Comparison of ENCODE assay signal across 10 cellular contexts in genomic region chr20:6940052-6940451, GRCh38.
DNase-seq lines count a peak whose midpoint lies in the region; ATAC-seq, FAIRE-seq and TF ChIP-seq lines count a peak whose summit lies in the region.
"Had no signal": no experiment of that assay in that cellular context is flagged by ENCODE, and none has a peak within 500 bp of the region (broad histone marks: within the 10 kb centered on the region; RNA-seq: fewer than 3 reads in every experiment).

No MANE protein-coding gene starts in this region.

- 0 out of 5 replicates have a peak, but pooled peaks of 1 of the 2 experiments have one; percentile 13 for TF ChIP-seq RAD21 in A549 (conservative IDR thresholded peaks at IDR 0.05 in 1 of 2, IDR thresholded peaks at IDR 0.05 in 1 of 2)

- WGBS in A549 (ENCODE audit: missing lambda C conversion rate) = 36% methylated on average over 5 of the region's 5 CpGs

- no peaks in the 10 kb centered on the region for H3K36me3 ChIP-seq in Panc1 (ENCODE audit: control insufficient read depth, insufficient read depth, low read length)
- no peaks in the 10 kb centered on the region for H3K36me3 ChIP-seq in uterus

- POLR2A ChIA-PET in A549 (lab: Yijun Ruan, JAX) (no interaction called here), Panc1 (lab: Charles Lee) (no interaction called here)

- no peaks in the 10 kb centered on the region for H3K27me3 ChIP-seq in Panc1 (ENCODE audit: control insufficient read depth, insufficient read depth, low read length)
- H3K27me3 ChIP-seq in uterus = no peaks in the 10 kb centered on the region

- TF ChIP-seq EP300 in A549 (IDR thresholded peaks at IDR 0.05) = no peak

- TF ChIP-seq POLR2A in A549 (IDR thresholded peaks at IDR 0.05; ENCODE audit: low read length) = no peak
- no peak for TF ChIP-seq POLR2A in H54 (IDR thresholded peaks at IDR 0.05; ENCODE audit: low read depth, low read length)
- no peak for TF ChIP-seq POLR2A in uterus (IDR thresholded peaks at IDR 0.05)

- CTCF ChIA-PET in A549 (lab: Yijun Ruan, JAX) = no interaction called here
- CTCF ChIA-PET in Panc1 (lab: Charles Lee) = no interaction called here

- H3K9me3 ChIP-seq in A549 = 0 out of 3 replicates have a peak, but pooled peaks cover 6% of the 10 kb centered on the region
- no peaks in the 10 kb centered on the region for H3K9me3 ChIP-seq in Panc1 (ENCODE audit: control insufficient read depth, insufficient read depth, low read depth, low read length)
- no peaks in the 10 kb centered on the region for H3K9me3 ChIP-seq in uterus

- H3K4me2 ChIP-seq in A549 = no peak overlapping the region

- DNase-seq in A549 (ENCODE audit: low read depth in 1 of 2, low spot score in 1 of 2) (peak in 1 of 2 experiments; percentile 48), H54 (ENCODE audit: insufficient read length, low spot score) (peak; percentile 2), Panc1 (ENCODE audit: low read depth, low spot score) (no peak), foreskin fibroblast (no peak), foreskin melanocyte (no peak), AG20443 (ENCODE audit: low spot score) (no peak), uterus (no peak)
- DNase-seq: kidney; stimulated activated CD4-positive, alpha-beta T cell treated with anti-CD3 and anti-CD28 coated beads, Interleukin-15, amount 100 ng/mL, for 24 hours had no signal

- no peak for ATAC-seq in A549
- no peak for ATAC-seq in Panc1
- ATAC-seq in HG03571 (IDR thresholded peaks at IDR 0.05; ENCODE audit: unreplicated experiment) = no peak

- 0 out of 3 replicates have a peak, but pooled peaks have one; percentile 12 for TF ChIP-seq CTCF in A549 (IDR thresholded peaks at IDR 0.05)
- peak; percentile 40 for TF ChIP-seq CTCF in Panc1 (IDR thresholded peaks at IDR 0.05)
- peak; percentile 8 for TF ChIP-seq CTCF in foreskin fibroblast (IDR thresholded peaks at IDR 0.05; ENCODE audit: low read depth, low read length)
- TF ChIP-seq CTCF in uterus (IDR thresholded peaks at IDR 0.05) = no peak

- intact Hi-C loops in Panc1 (cut with micrococcal nuclease; ENCODE audit: unreplicated experiment) = no loop called here
- intact Hi-C loops in uterus (cut with DNase I; ENCODE audit: low total_unique reads) = no loop called here

- H3K4me1 ChIP-seq in A549 (no peaks in the 10 kb centered on the region), Panc1 (ENCODE audit: control insufficient read depth, insufficient read depth, low read length) (no peaks in the 10 kb centered on the region), uterus (no peaks in the 10 kb centered on the region)

- in situ Hi-C loops in Panc1 (cut with HindIII; ENCODE audit: low pct_unique_long_range_greater_than_20kb, low sequenced_read_pairs) = no loop called here

- no peak overlapping the region for H3K27ac ChIP-seq in A549
- H3K27ac ChIP-seq in Panc1 (ENCODE audit: low read length) = no peak overlapping the region
- H3K27ac ChIP-seq in uterus = no peak overlapping the region

- no peak overlapping the region for H3K4me3 ChIP-seq in A549
- no peak overlapping the region for H3K4me3 ChIP-seq in Panc1 (ENCODE audit: low read depth in 2 of 2, low read length in 2 of 2)
- no peak overlapping the region for H3K4me3 ChIP-seq in foreskin fibroblast (ENCODE audit: low read depth in 1 of 2, low read length in 2 of 2)
- no peak overlapping the region for H3K4me3 ChIP-seq in uterus

- no TSS peak for BruUV-seq in Panc1 (replicated peaks; lab: Mats Ljungman, UMichigan)

- FAIRE-seq in A549 (lab: Jason Lieb, UNC) (no peak), H54 (lab: Jason Lieb, UNC) (no peak)
- FAIRE-seq: kidney had no signal

TF ChIP-seq in A549, 52 proteins besides CTCF, POLR2A, EP300 and RAD21:
- TF ChIP-seq HOXB13 (CRISPR knock-in tag; IDR thresholded peaks at IDR 0.05; ENCODE audit: low read depth) = no peak
- TF ChIP-seq ELK1 (IDR thresholded peaks at IDR 0.05; ENCODE audit: low read depth, low read length) = no peak
- TF ChIP-seq, protein P1, sequence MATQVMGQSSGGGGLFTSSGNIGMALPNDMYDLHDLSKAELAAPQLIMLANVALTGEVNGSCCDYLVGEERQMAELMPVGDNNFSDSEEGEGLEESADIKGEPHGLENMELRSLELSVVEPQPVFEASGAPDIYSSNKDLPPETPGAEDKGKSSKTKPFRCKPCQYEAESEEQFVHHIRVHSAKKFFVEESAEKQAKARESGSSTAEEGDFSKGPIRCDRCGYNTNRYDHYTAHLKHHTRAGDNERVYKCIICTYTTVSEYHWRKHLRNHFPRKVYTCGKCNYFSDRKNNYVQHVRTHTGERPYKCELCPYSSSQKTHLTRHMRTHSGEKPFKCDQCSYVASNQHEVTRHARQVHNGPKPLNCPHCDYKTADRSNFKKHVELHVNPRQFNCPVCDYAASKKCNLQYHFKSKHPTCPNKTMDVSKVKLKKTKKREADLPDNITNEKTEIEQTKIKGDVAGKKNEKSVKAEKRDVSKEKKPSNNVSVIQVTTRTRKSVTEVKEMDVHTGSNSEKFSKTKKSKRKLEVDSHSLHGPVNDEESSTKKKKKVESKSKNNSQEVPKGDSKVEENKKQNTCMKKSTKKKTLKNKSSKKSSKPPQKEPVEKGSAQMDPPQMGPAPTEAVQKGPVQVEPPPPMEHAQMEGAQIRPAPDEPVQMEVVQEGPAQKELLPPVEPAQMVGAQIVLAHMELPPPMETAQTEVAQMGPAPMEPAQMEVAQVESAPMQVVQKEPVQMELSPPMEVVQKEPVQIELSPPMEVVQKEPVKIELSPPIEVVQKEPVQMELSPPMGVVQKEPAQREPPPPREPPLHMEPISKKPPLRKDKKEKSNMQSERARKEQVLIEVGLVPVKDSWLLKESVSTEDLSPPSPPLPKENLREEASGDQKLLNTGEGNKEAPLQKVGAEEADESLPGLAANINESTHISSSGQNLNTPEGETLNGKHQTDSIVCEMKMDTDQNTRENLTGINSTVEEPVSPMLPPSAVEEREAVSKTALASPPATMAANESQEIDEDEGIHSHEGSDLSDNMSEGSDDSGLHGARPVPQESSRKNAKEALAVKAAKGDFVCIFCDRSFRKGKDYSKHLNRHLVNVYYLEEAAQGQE (IDR thresholded peaks at IDR 0.05) = no peak
- TF ChIP-seq, protein P2, sequence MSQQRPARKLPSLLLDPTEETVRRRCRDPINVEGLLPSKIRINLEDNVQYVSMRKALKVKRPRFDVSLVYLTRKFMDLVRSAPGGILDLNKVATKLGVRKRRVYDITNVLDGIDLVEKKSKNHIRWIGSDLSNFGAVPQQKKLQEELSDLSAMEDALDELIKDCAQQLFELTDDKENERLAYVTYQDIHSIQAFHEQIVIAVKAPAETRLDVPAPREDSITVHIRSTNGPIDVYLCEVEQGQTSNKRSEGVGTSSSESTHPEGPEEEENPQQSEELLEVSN (IDR thresholded peaks at IDR 0.05; ENCODE audit: borderline replicate concordance, low read depth) = no peak
- TF ChIP-seq RCOR1 (IDR thresholded peaks at IDR 0.05; ENCODE audit: low read depth, low read length) = no peak
- TF ChIP-seq FOSB (CRISPR knock-in tag; IDR thresholded peaks at IDR 0.05) = no peak
- TF ChIP-seq NPAS2 (CRISPR knock-in tag; IDR thresholded peaks at IDR 0.05; ENCODE audit: borderline replicate concordance) = no peak
- TF ChIP-seq CHD2 (IDR thresholded peaks at IDR 0.05; ENCODE audit: low read length, partially characterized antibody) = no peak
- TF ChIP-seq MYC (IDR thresholded peaks at IDR 0.05; ENCODE audit: borderline replicate concordance, low read length) = no peak
- no peak for TF ChIP-seq MAX (IDR thresholded peaks at IDR 0.05)
- no peak for TF ChIP-seq BHLHE40 (IDR thresholded peaks at IDR 0.05; ENCODE audit: low read depth, low read length)
- no peak for TF ChIP-seq HES2 (IDR thresholded peaks at IDR 0.05)
- no peak for TF ChIP-seq ATOH8 (CRISPR knock-in tag; IDR thresholded peaks at IDR 0.05; ENCODE audit: low read depth)
- TF ChIP-seq TP53 (CRISPR knock-in tag; IDR thresholded peaks at IDR 0.05) = no peak
- no peak for TF ChIP-seq PBX3 (IDR thresholded peaks at IDR 0.05)
- no peak for TF ChIP-seq CBX8 (IDR thresholded peaks at IDR 0.05)
- no peak for TF ChIP-seq MAZ (IDR thresholded peaks at IDR 0.05; ENCODE audit: borderline replicate concordance, low read depth, low read length)
- TF ChIP-seq FOXS1 (CRISPR knock-in tag; IDR thresholded peaks at IDR 0.05) = no peak

Comparison
In these comparisons a context has a peak if more than half of its experiments do, and no peak if none do; other contexts are left out.
1. CTCF ChIP-seq: peak in A549 (single experiment), Panc1 (single experiment) and foreskin fibroblast (single experiment); none in uterus (0 of 4).